ENCODE assay signal across 23 cellular contexts in genomic region chr13:47678201-47678963, GRCh38.
"Had no signal": no experiment of that assay in that cellular context is flagged by ENCODE, and none has a peak within 500 bp of the region (broad histone marks: within the 10 kb centered on the region; RNA-seq: fewer than 3 reads in every experiment).

No MANE protein-coding gene starts in this region.

- H3K36me3 ChIP-seq: breast epithelium, esophagus muscularis mucosa, gastroesophageal sphincter, right lobe of liver, vagina had no signal

- H3K4me3 ChIP-seq: breast epithelium, coronary artery, esophagus muscularis mucosa, gastroesophageal sphincter, right lobe of liver, testis, vagina had no signal

- ATAC-seq: activated CD4-positive, CD25-positive, alpha-beta regulatory T cell treated with anti-CD3 and anti-CD28 coated beads, Interleukin-2, amount 50 U/mL, for 24 hours; activated CD8-positive, alpha-beta memory T cell treated with anti-CD3 and anti-CD28 coated beads, Interleukin-2, amount 10 ng/mL, durations not matched to agents 7 days and 5 days; activated CD8-positive, alpha-beta T cell treated with anti-CD3 and anti-CD28 coated beads for 36 hours; gastroesophageal sphincter; right lobe of liver; stimulated activated naive B cell treated with anti-CD40 and anti-IgM and Interleukin-4, amounts not matched to agents 10 μg/mL and 1 μg/mL and 100 μg/mL, for 72 hours had no signal

- H3K27ac ChIP-seq: breast epithelium, coronary artery, esophagus muscularis mucosa, gastroesophageal sphincter, right lobe of liver, testis, vagina, VCaP had no signal

- H3K4me1 ChIP-seq: breast epithelium, esophagus muscularis mucosa, right lobe of liver, testis, vagina had no signal

- DNase-seq: activated CD4-positive, alpha-beta T cell treated with anti-CD3 and anti-CD28 coated beads, Interleukin-2, amount 10 ng/mL, durations not matched to agents 7 days and 5 days; activated CD8-positive, alpha-beta memory T cell treated with anti-CD3 and anti-CD28 coated beads, Interleukin-2, amount 10 ng/mL, durations not matched to agents 7 days and 5 days; activated CD8-positive, alpha-beta T cell treated with anti-CD3 and anti-CD28 coated beads for 36 hours; activated effector memory CD4-positive, alpha-beta T cell treated with anti-CD3 and anti-CD28 coated beads, Interleukin-2, amount 50 U/mL, for 16 hours; activated naive CD4-positive, alpha-beta T cell treated with anti-CD3 and anti-CD28 coated beads, Interleukin-2, amount 10 ng/mL, durations not matched to agents 7 days and 5 days; activated T-cell treated with anti-CD3 and anti-CD28 coated beads for 4 hours; head of caudate nucleus; left colon; nephron progenitor cell; occipital lobe; posterior cingulate gyrus; right lobe of liver; stimulated activated CD4-positive, alpha-beta T cell treated with anti-CD3 and anti-CD28 coated beads, Interleukin-2, amount 100 ng/mL, for 48 hours; stimulated activated CD8-positive, alpha-beta memory T cell treated with anti-CD3 and anti-CD28 coated beads, Interleukin-4, amount 100 ng/mL, for 48 hours; stimulated activated naive B cell treated with anti-CD40 and anti-IgM and Interleukin-4, amounts not matched to agents 10 μg/mL and 1 μg/mL and 100 μg/mL, for 72 hours; testis had no signal

- H3K9me3 ChIP-seq: breast epithelium, esophagus muscularis mucosa, gastroesophageal sphincter, right lobe of liver, testis, vagina had no signal

- H3K27me3 ChIP-seq: breast epithelium, esophagus muscularis mucosa, gastroesophageal sphincter, right lobe of liver, testis, vagina had no signal
